In the genomic region with DNA sequence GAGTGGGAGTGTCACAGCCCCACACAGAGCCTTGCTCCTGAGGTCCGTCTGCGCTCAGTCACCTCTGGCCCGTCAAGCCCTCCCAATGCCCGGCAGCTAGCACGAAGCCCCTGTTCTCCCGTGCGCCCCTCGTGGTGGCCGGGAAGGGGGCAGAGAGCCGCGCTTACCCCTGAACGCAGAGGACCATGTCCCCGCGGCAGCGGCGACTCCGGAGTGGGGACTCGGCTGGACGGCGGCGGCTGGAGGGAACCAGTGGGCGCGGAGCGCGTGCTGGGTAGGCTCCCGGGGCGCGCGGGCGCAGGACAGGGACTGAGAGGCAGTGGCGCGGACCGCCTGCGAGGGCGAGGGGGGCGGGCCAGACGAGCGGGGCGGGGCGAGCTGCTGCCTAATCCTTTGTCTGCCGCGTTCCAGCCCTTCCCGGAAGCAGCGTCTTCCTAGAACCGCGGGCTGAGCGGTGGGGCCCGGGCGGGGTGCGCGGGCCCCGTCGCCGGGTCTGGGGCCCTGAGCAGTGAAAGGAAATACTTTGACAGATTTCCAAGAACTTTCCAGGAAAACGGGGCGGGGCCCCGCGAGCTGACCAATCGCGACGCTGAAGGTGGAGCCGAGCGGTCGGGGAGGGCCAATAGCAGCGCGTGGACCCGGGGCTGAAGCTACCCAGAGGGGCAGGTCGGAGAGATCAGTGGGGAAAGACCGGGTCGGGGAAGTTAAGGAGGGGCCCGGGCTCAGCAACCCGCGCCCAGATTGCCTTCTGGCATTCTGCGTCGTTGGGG, we compare ENCODE assay signal across 1 cellular context.
TF ChIP-seq lines count a peak whose summit lies in the region.

CISH (minus strand) TSS at position 311 of the 770 bp plus-strand sequence; CDS start at position 187, 124 bp downstream.

TF ChIP-seq in GM12878, 131 proteins besides CTCF, POLR2A, EP300 and RAD21 (continued from another document and continues in another):
- TF ChIP-seq ZNF592 (IDR thresholded peaks at IDR 0.05): no peak
- TF ChIP-seq BACH1 (IDR thresholded peaks at IDR 0.05; ENCODE audit: borderline replicate concordance): peak; percentile 39; the same call in 1 of the 2 replicates
- 0 out of 3 replicates have a peak, but pooled peaks of 1 of the 2 experiments have one; percentile 28 for TF ChIP-seq EGR1 (IDR thresholded peaks at IDR 0.05; ENCODE audit: borderline replicate concordance in 1 of 2, low read depth in 2 of 2, low read length in 2 of 2)
- TF ChIP-seq ZNF274 (IDR thresholded peaks at IDR 0.05; ENCODE audit: insufficient read depth, insufficient read length): no peak
- TF ChIP-seq, protein P1, sequence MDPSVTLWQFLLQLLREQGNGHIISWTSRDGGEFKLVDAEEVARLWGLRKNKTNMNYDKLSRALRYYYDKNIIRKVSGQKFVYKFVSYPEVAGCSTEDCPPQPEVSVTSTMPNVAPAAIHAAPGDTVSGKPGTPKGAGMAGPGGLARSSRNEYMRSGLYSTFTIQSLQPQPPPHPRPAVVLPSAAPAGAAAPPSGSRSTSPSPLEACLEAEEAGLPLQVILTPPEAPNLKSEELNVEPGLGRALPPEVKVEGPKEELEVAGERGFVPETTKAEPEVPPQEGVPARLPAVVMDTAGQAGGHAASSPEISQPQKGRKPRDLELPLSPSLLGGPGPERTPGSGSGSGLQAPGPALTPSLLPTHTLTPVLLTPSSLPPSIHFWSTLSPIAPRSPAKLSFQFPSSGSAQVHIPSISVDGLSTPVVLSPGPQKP (IDR thresholded peaks at IDR 0.05; ENCODE audit: low read depth, low read length): no peak
- TF ChIP-seq FOS (IDR thresholded peaks at IDR 0.05; ENCODE audit: borderline replicate concordance, extremely low read depth, insufficient read length): peak; percentile 2
- TF ChIP-seq SIX5 (IDR thresholded peaks at IDR 0.05; ENCODE audit: low read depth, low read length, severe bottlenecking): no peak
- no peak for TF ChIP-seq KLF5 (IDR thresholded peaks at IDR 0.05; ENCODE audit: partially characterized antibody)
- TF ChIP-seq, protein P2, sequence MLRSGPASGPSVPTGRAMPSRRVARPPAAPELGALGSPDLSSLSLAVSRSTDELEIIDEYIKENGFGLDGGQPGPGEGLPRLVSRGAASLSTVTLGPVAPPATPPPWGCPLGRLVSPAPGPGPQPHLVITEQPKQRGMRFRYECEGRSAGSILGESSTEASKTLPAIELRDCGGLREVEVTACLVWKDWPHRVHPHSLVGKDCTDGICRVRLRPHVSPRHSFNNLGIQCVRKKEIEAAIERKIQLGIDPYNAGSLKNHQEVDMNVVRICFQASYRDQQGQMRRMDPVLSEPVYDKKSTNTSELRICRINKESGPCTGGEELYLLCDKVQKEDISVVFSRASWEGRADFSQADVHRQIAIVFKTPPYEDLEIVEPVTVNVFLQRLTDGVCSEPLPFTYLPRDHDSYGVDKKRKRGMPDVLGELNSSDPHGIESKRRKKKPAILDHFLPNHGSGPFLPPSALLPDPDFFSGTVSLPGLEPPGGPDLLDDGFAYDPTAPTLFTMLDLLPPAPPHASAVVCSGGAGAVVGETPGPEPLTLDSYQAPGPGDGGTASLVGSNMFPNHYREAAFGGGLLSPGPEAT (IDR thresholded peaks at IDR 0.05; ENCODE audit: low read depth): peak; percentile 46; the same call in 1 of the 2 replicates
- TF ChIP-seq TAF1 (IDR thresholded peaks at IDR 0.05; ENCODE audit: borderline replicate concordance, low read depth, low read length): peak; percentile 62; the same call in 1 of the 2 replicates
- TF ChIP-seq RELA (IDR thresholded peaks at IDR 0.05; ENCODE audit: borderline replicate concordance, partially characterized antibody): no peak
- TF ChIP-seq ETV6 (conservative IDR thresholded peaks at IDR 0.05 in 1 of 2, IDR thresholded peaks at IDR 0.05 in 1 of 2; ENCODE audit: borderline replicate concordance in 1 of 2, low read depth in 1 of 2): no peak
- no peak for TF ChIP-seq ZBTB40 (IDR thresholded peaks at IDR 0.05; ENCODE audit: borderline replicate concordance)
- TF ChIP-seq MEF2B (IDR thresholded peaks at IDR 0.05; ENCODE audit: partially characterized antibody, poor library complexity, severe bottlenecking): no peak
- TF ChIP-seq WRNIP1 (IDR thresholded peaks at IDR 0.05; ENCODE audit: borderline replicate concordance, low read depth, low read length): no peak
- TF ChIP-seq CREB1 (IDR thresholded peaks at IDR 0.05; ENCODE audit: low read depth): 0 out of 2 replicates have a peak, but pooled peaks have one; percentile 15
- TF ChIP-seq, protein P3, sequence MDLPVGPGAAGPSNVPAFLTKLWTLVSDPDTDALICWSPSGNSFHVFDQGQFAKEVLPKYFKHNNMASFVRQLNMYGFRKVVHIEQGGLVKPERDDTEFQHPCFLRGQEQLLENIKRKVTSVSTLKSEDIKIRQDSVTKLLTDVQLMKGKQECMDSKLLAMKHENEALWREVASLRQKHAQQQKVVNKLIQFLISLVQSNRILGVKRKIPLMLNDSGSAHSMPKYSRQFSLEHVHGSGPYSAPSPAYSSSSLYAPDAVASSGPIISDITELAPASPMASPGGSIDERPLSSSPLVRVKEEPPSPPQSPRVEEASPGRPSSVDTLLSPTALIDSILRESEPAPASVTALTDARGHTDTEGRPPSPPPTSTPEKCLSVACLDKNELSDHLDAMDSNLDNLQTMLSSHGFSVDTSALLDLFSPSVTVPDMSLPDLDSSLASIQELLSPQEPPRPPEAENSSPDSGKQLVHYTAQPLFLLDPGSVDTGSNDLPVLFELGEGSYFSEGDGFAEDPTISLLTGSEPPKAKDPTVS (IDR thresholded peaks at IDR 0.05; ENCODE audit: low read depth, low read length): no peak
- TF ChIP-seq HCFC1 (IDR thresholded peaks at IDR 0.05; ENCODE audit: low read length): no peak
- TF ChIP-seq KAT2A (conservative IDR thresholded peaks at IDR 0.05; ENCODE audit: control insufficient read depth, low read depth, low read length): no peak
- no peak for TF ChIP-seq TCF7 (IDR thresholded peaks at IDR 0.05; ENCODE audit: borderline replicate concordance)
- no peak for TF ChIP-seq HDAC2 (IDR thresholded peaks at IDR 0.05)
- no peak for TF ChIP-seq BCL11A (IDR thresholded peaks at IDR 0.05; ENCODE audit: low read depth, low read length)
- no peak for TF ChIP-seq CEBPB (IDR thresholded peaks at IDR 0.05; ENCODE audit: borderline replicate concordance in 1 of 2, low read depth in 2 of 2, low read length in 2 of 2)
- TF ChIP-seq JUNB (IDR thresholded peaks at IDR 0.05): no peak
- no peak for TF ChIP-seq TCF3 (IDR thresholded peaks at IDR 0.05; ENCODE audit: borderline replicate concordance, insufficient read depth, low read depth, low read length)
- TF ChIP-seq CBX3 (IDR thresholded peaks at IDR 0.05; ENCODE audit: borderline replicate concordance, low read depth): no peak
- no peak for TF ChIP-seq CEBPZ (IDR thresholded peaks at IDR 0.05; ENCODE audit: low read depth, low read length)
- no peak for TF ChIP-seq CHD1 (IDR thresholded peaks at IDR 0.05; ENCODE audit: low read depth, low read length)
- TF ChIP-seq IRF5 (IDR thresholded peaks at IDR 0.05; ENCODE audit: borderline replicate concordance): no peak
- no peak for TF ChIP-seq TCF12 (IDR thresholded peaks at IDR 0.05; ENCODE audit: low read depth, low read length)
- TF ChIP-seq SMAD1 (IDR thresholded peaks at IDR 0.05; ENCODE audit: low read depth, partially characterized antibody): no peak
- TF ChIP-seq RBBP5 (conservative IDR thresholded peaks at IDR 0.05): no peak
- no peak for TF ChIP-seq ATF7 (IDR thresholded peaks at IDR 0.05; ENCODE audit: low read depth)
- no peak for TF ChIP-seq ZBTB33 (IDR thresholded peaks at IDR 0.05)
